Comparison of ENCODE assay signal across 8 cellular contexts in genomic region chrX:40749874-40750273, GRCh38. TPM values are rescaled to one million over a fixed set of nuclear protein-coding genes. Genes with fewer than 3 reads are reported as not detected.
DNase-seq lines count a peak whose midpoint lies in the region; ATAC-seq and TF ChIP-seq lines count a peak whose summit lies in the region.

No MANE protein-coding gene starts in this region.

- CTCF ChIA-PET in activated CD8-positive, alpha-beta T cell treated with anti-CD3 and anti-CD28 coated beads for 36 hours (lab: Charles Lee), result interaction anchor here (1.1 to 1.7 kb wide), 2 partner anchors 11 to 98 kb away, joined by 4 to 6 read pairs; no protein-coding TSS in a partner anchor
- CTCF ChIA-PET in activated CD8-positive, alpha-beta T cell treated with anti-CD3 and anti-CD28 coated beads, Interleukin-2, amount 10 ng/mL, durations not matched to agents 7 days and 5 days (lab: Charles Lee), result interaction anchor here (0.8 to 1.3 kb wide), 3 partner anchors 11 to 16 kb away, joined by 3 to 4 read pairs (median 3); no protein-coding TSS in a partner anchor

- H3K4me3 ChIP-seq in stomach (no peak overlapping the region), WERI-Rb-1 (ENCODE audit: low read depth, low read length) (no peak overlapping the region)

- TF ChIP-seq POLR2A in stomach (IDR thresholded peaks at IDR 0.05), result no peak

- H3K27me3 Mint-ChIP-seq in activated CD8-positive, alpha-beta T cell treated with anti-CD3 and anti-CD28 coated beads for 36 hours, result no peaks in the 10 kb centered on the region
- no peaks in the 10 kb centered on the region for H3K27me3 Mint-ChIP-seq in activated CD8-positive, alpha-beta T cell treated with anti-CD3 and anti-CD28 coated beads, Interleukin-2, amount 10 ng/mL, durations not matched to agents 7 days and 5 days (ENCODE audit: low read depth)
- H3K27me3 Mint-ChIP-seq in dendritic cell treated with granulocyte-macrophage colony-stimulating factor and Interleukin-4, amounts not matched to agents 40 ng/mL and 50 ng/mL, for 4 days, result no peaks in the 10 kb centered on the region

- intact Hi-C loops in activated CD8-positive, alpha-beta T cell treated with anti-CD3 and anti-CD28 coated beads for 36 hours (cut with micrococcal nuclease), result no loop called here
- intact Hi-C loops in dendritic cell treated with granulocyte-macrophage colony-stimulating factor and Interleukin-4, amounts not matched to agents 40 ng/mL and 50 ng/mL, for 4 days (cut with micrococcal nuclease), result no loop called here
- intact Hi-C loops in stomach (cut with DNase I; ENCODE audit: low total_unique reads), result no loop called here

- H3K27me3 ChIP-seq in stomach, result peaks cover 0 to 3% (median 0%) of the 10 kb centered on the region in 3 donors
- H3K27me3 ChIP-seq in WERI-Rb-1 (ENCODE audit: insufficient read depth, low read depth, severe bottlenecking), result peaks cover 3% of the 10 kb centered on the region

- 6 to 27% (median 16%) methylated on average over 3 of the region's 3 CpGs for WGBS in stomach, 5 donors

- TF ChIP-seq CTCF in activated CD8-positive, alpha-beta T cell treated with anti-CD3 and anti-CD28 coated beads for 36 hours (IDR thresholded peaks at IDR 0.05), result no peak
- TF ChIP-seq CTCF in stomach (IDR thresholded peaks at IDR 0.05), result no peak
- TF ChIP-seq CTCF in WERI-Rb-1 (IDR thresholded peaks at IDR 0.05; ENCODE audit: low read depth, low read length), result no peak

- no peaks in the 10 kb centered on the region for H3K36me3 Mint-ChIP-seq in activated CD8-positive, alpha-beta T cell treated with anti-CD3 and anti-CD28 coated beads for 36 hours (ENCODE audit: low read depth)
- no peaks in the 10 kb centered on the region for H3K36me3 Mint-ChIP-seq in activated CD8-positive, alpha-beta T cell treated with anti-CD3 and anti-CD28 coated beads, Interleukin-2, amount 10 ng/mL, durations not matched to agents 7 days and 5 days (ENCODE audit: low read depth)
- no peaks in the 10 kb centered on the region for H3K36me3 Mint-ChIP-seq in dendritic cell treated with granulocyte-macrophage colony-stimulating factor and Interleukin-4, amounts not matched to agents 40 ng/mL and 50 ng/mL, for 4 days (ENCODE audit: low read depth)

- no peak for ATAC-seq in activated CD8-positive, alpha-beta T cell treated with anti-CD3 and anti-CD28 coated beads for 36 hours
- no peak for ATAC-seq in activated CD8-positive, alpha-beta T cell treated with anti-CD3 and anti-CD28 coated beads, Interleukin-2, amount 10 ng/mL, durations not matched to agents 7 days and 5 days
- ATAC-seq in HG03196 (IDR thresholded peaks at IDR 0.05; ENCODE audit: unreplicated experiment), result peak; percentile 72

- H3K36me3 ChIP-seq in stomach (no peaks in the 10 kb centered on the region), WERI-Rb-1 (no peaks in the 10 kb centered on the region)

- H3K9me3 Mint-ChIP-seq in activated CD8-positive, alpha-beta T cell treated with anti-CD3 and anti-CD28 coated beads for 36 hours, result peaks cover 1% of the 10 kb centered on the region
- H3K9me3 Mint-ChIP-seq in activated CD8-positive, alpha-beta T cell treated with anti-CD3 and anti-CD28 coated beads, Interleukin-2, amount 10 ng/mL, durations not matched to agents 7 days and 5 days (ENCODE audit: insufficient read depth), result peaks cover 6% of the 10 kb centered on the region
- no peaks in the 10 kb centered on the region for H3K9me3 Mint-ChIP-seq in dendritic cell treated with granulocyte-macrophage colony-stimulating factor and Interleukin-4, amounts not matched to agents 40 ng/mL and 50 ng/mL, for 4 days

- H3K27ac Mint-ChIP-seq in activated CD8-positive, alpha-beta T cell treated with anti-CD3 and anti-CD28 coated beads for 36 hours, result peak overlapping the region; percentile 15
- no peak overlapping the region for H3K27ac Mint-ChIP-seq in activated CD8-positive, alpha-beta T cell treated with anti-CD3 and anti-CD28 coated beads, Interleukin-2, amount 10 ng/mL, durations not matched to agents 7 days and 5 days
- peak overlapping the region; percentile 83 for H3K27ac Mint-ChIP-seq in dendritic cell treated with granulocyte-macrophage colony-stimulating factor and Interleukin-4, amounts not matched to agents 40 ng/mL and 50 ng/mL, for 4 days

- H3K4me3 Mint-ChIP-seq in activated CD8-positive, alpha-beta T cell treated with anti-CD3 and anti-CD28 coated beads for 36 hours, result no peak overlapping the region
- no peak overlapping the region for H3K4me3 Mint-ChIP-seq in activated CD8-positive, alpha-beta T cell treated with anti-CD3 and anti-CD28 coated beads, Interleukin-2, amount 10 ng/mL, durations not matched to agents 7 days and 5 days
- no peak overlapping the region for H3K4me3 Mint-ChIP-seq in dendritic cell treated with granulocyte-macrophage colony-stimulating factor and Interleukin-4, amounts not matched to agents 40 ng/mL and 50 ng/mL, for 4 days

- peaks cover 0 to 8% (median under 1%) of the 10 kb centered on the region in 4 donors for H3K4me1 ChIP-seq in stomach

- H3K27ac ChIP-seq in stomach (peak overlapping the region in 3 of 5 donors; percentile 5 to 31 (median 24)), WERI-Rb-1 (no peak overlapping the region)

- peaks cover 0 to 20% (median 6%) of the 10 kb centered on the region in 4 donors for H3K9me3 ChIP-seq in stomach
- no peaks in the 10 kb centered on the region for H3K9me3 ChIP-seq in WERI-Rb-1 (ENCODE audit: severe bottlenecking)

- DNase-seq in activated CD8-positive, alpha-beta T cell treated with anti-CD3 and anti-CD28 coated beads for 36 hours, result no peak
- DNase-seq in activated CD8-positive, alpha-beta T cell treated with anti-CD3 and anti-CD28 coated beads, Interleukin-2, amount 10 ng/mL, durations not matched to agents 7 days and 5 days, result no peak
- no peak for DNase-seq in stomach
- no peak for DNase-seq in WERI-Rb-1
- DNase-seq in activated CD4-positive, CD25-positive, alpha-beta regulatory T cell (lab: John Stamatoyannopoulos, UW), result no peak
- DNase-seq in NCI-H2081 (lab: John Stamatoyannopoulos, UW), result no peak

- H3K4me1 Mint-ChIP-seq in activated CD8-positive, alpha-beta T cell treated with anti-CD3 and anti-CD28 coated beads for 36 hours (ENCODE audit: low read depth), result peaks cover 17% of the 10 kb centered on the region
- peaks cover 15% of the 10 kb centered on the region for H3K4me1 Mint-ChIP-seq in activated CD8-positive, alpha-beta T cell treated with anti-CD3 and anti-CD28 coated beads, Interleukin-2, amount 10 ng/mL, durations not matched to agents 7 days and 5 days (ENCODE audit: low read depth)
- peaks cover 32% of the 10 kb centered on the region for H3K4me1 Mint-ChIP-seq in dendritic cell treated with granulocyte-macrophage colony-stimulating factor and Interleukin-4, amounts not matched to agents 40 ng/mL and 50 ng/mL, for 4 days (ENCODE audit: low read depth)

- POLR2A ChIA-PET in activated CD8-positive, alpha-beta T cell treated with anti-CD3 and anti-CD28 coated beads for 36 hours (lab: Charles Lee), result interaction anchor here (1.4 kb wide), 1 partner anchor 10 kb away, joined by 6 read pairs; no protein-coding TSS in a partner anchor
- POLR2A ChIA-PET in activated CD8-positive, alpha-beta T cell treated with anti-CD3 and anti-CD28 coated beads, Interleukin-2, amount 10 ng/mL, durations not matched to agents 7 days and 5 days (lab: Charles Lee), result no interaction called here

- TF ChIP-seq EP300 in stomach (IDR thresholded peaks at IDR 0.05), result no peak

RNA-seq across cellular contexts. Expression of gene MED14, which starts 14.5 kb away (rescaled TPM):
- total RNA-seq in activated CD8-positive, alpha-beta T cell treated with anti-CD3 and anti-CD28 coated beads for 36 hours, result 10 to 100 TPM; 37.1 to 39.9 TPM
- total RNA-seq in activated CD8-positive, alpha-beta T cell treated with anti-CD3 and anti-CD28 coated beads, Interleukin-2, amount 10 ng/mL, durations not matched to agents 7 days and 5 days, result 10 to 100 TPM; 40.8 to 41.3 TPM
- total RNA-seq in stomach, result 100 to 1,000 TPM in 1 of 5 donors, 10 to 100 TPM in 4; 36.8 to 107 (median 63.0) TPM
- polyA plus RNA-seq in stomach, result 10 to 100 TPM in 1 of 3 donors, 1 to 10 TPM in 2; 5.5 to 12.5 (median 7.0) TPM
